8 cellular contexts compared by ENCODE assay signal in genomic region chrX:118726887-118727685, GRCh38. TPM values are rescaled to one million over a fixed set of nuclear protein-coding genes. Genes with fewer than 3 reads are reported as not detected.
DNase-seq lines count a peak whose midpoint lies in the region; ATAC-seq and TF ChIP-seq lines count a peak whose summit lies in the region.

IL13RA1 (plus strand) TSS chrX:118727606; CDS start chrX:118727639, 33 bp downstream.

- peaks cover 3% of the 10 kb centered on the region for H3K4me1 Mint-ChIP-seq in activated naive CD8-positive, alpha-beta T cell treated with anti-CD3 and anti-CD28 coated beads, Interleukin-2, amount 10 ng/mL, durations not matched to agents 7 days and 5 days
- H3K4me1 Mint-ChIP-seq in glutamatergic neuron (ENCODE audit: low read depth, unreplicated experiment): no peaks in the 10 kb centered on the region

- peaks cover 35% of the 10 kb centered on the region for H3K27me3 Mint-ChIP-seq in activated naive CD8-positive, alpha-beta T cell treated with anti-CD3 and anti-CD28 coated beads, Interleukin-2, amount 10 ng/mL, durations not matched to agents 7 days and 5 days
- no peaks in the 10 kb centered on the region for H3K27me3 Mint-ChIP-seq in glutamatergic neuron (ENCODE audit: unreplicated experiment)

- H3K4me1 ChIP-seq in neutrophil (ENCODE audit: control insufficient read depth in 1 of 2, insufficient read depth in 1 of 2, low read depth in 1 of 2, low read length in 1 of 2): peaks cover 23 to 53% of the 10 kb centered on the region in 2 experiments

- H3K27ac ChIP-seq in HL-60 (replicated peaks): no peak within 1 kb of the TSS
- peak within 1 kb of the TSS; percentile 81 for H3K27ac ChIP-seq in neutrophil

- no peaks in the 10 kb centered on the region for H3K36me3 ChIP-seq in neutrophil

- TF ChIP-seq CTCF in HL-60 (IDR thresholded peaks at IDR 0.05; ENCODE audit: insufficient read depth, low read length) (no peak), glutamatergic neuron (IDR thresholded peaks at IDR 0.05; ENCODE audit: partially characterized antibody, unreplicated experiment) (no peak), neutrophil (IDR thresholded peaks at IDR 0.05) (no peak)

- H3K27me3 ChIP-seq in HL-60 (ENCODE audit: insufficient read depth, poor library complexity, severe bottlenecking) (no peaks in the 10 kb centered on the region), neutrophil (no peaks in the 10 kb centered on the region)

- H3K27ac Mint-ChIP-seq in activated naive CD8-positive, alpha-beta T cell treated with anti-CD3 and anti-CD28 coated beads, Interleukin-2, amount 10 ng/mL, durations not matched to agents 7 days and 5 days: no peak within 1 kb of the TSS
- H3K27ac Mint-ChIP-seq in glutamatergic neuron (ENCODE audit: unreplicated experiment): no peak within 1 kb of the TSS

- H3K4me3 Mint-ChIP-seq in activated naive CD8-positive, alpha-beta T cell treated with anti-CD3 and anti-CD28 coated beads, Interleukin-2, amount 10 ng/mL, durations not matched to agents 7 days and 5 days: peak within 1 kb of the TSS; percentile 39
- peak within 1 kb of the TSS; percentile 72 for H3K4me3 Mint-ChIP-seq in glutamatergic neuron (ENCODE audit: unreplicated experiment)

- POLR2A ChIA-PET in activated naive CD8-positive, alpha-beta T cell treated with anti-CD3 and anti-CD28 coated beads, Interleukin-2, amount 10 ng/mL, durations not matched to agents 7 days and 5 days (lab: Charles Lee): no interaction called here

- no peaks in the 10 kb centered on the region for H3K9me3 Mint-ChIP-seq in activated naive CD8-positive, alpha-beta T cell treated with anti-CD3 and anti-CD28 coated beads, Interleukin-2, amount 10 ng/mL, durations not matched to agents 7 days and 5 days
- peaks cover 4% of the 10 kb centered on the region for H3K9me3 Mint-ChIP-seq in glutamatergic neuron (ENCODE audit: unreplicated experiment)

- peak within 1 kb of the TSS; percentile 52 for H3K4me3 ChIP-seq in HL-60 (replicated peaks; ENCODE audit: insufficient read depth, low read length)
- peak within 1 kb of the TSS; percentile 69 to 72 for H3K4me3 ChIP-seq in neutrophil (ENCODE audit: low read depth in 1 of 2, low read length in 1 of 2)

- peak; percentile 75 for DNase-seq in AG08395 (ENCODE audit: low spot score)
- DNase-seq in HL-60 (ENCODE audit: low read depth in 1 of 2, low spot score in 1 of 2): peak; percentile 25 to 31
- DNase-seq in NCI-H82 treated with DMSO at 0.1 percent for 48 hours (lab: John Stamatoyannopoulos, UW; ENCODE audit: unreplicated experiment): peak; percentile 56
- peak; percentile 34 for DNase-seq in activated naive CD8-positive, alpha-beta T cell treated with anti-CD3 and anti-CD28 coated beads, Interleukin-2, amount 10 ng/mL, durations not matched to agents 7 days and 5 days
- peak; percentile 69 for DNase-seq in glutamatergic neuron

- peak; percentile 61 for ATAC-seq in GM18907 (IDR thresholded peaks at IDR 0.05; ENCODE audit: unreplicated experiment)
- peak; percentile 45 for ATAC-seq in activated naive CD8-positive, alpha-beta T cell treated with anti-CD3 and anti-CD28 coated beads, Interleukin-2, amount 10 ng/mL, durations not matched to agents 7 days and 5 days (ENCODE audit: low read depth)
- ATAC-seq in HG03097 (IDR thresholded peaks at IDR 0.05; ENCODE audit: low FRiP score, unreplicated experiment): no peak

- no peaks in the 10 kb centered on the region for H3K36me3 Mint-ChIP-seq in activated naive CD8-positive, alpha-beta T cell treated with anti-CD3 and anti-CD28 coated beads, Interleukin-2, amount 10 ng/mL, durations not matched to agents 7 days and 5 days
- H3K36me3 Mint-ChIP-seq in glutamatergic neuron (ENCODE audit: unreplicated experiment): no peaks in the 10 kb centered on the region

- H3K9me3 ChIP-seq in neutrophil: no peaks in the 10 kb centered on the region

RNA-seq across cellular contexts. Expression of gene IL13RA1, which starts in this region (rescaled TPM):
- total RNA-seq in activated naive CD8-positive, alpha-beta T cell treated with anti-CD3 and anti-CD28 coated beads, Interleukin-2, amount 10 ng/mL, durations not matched to agents 7 days and 5 days: under 1 TPM; 0.62 to 0.69 TPM
- total RNA-seq in glutamatergic neuron (ENCODE audit: unreplicated experiment): 1.1 TPM

Comparison
In these comparisons a context has a peak if more than half of its experiments do, and no peak if none do; other contexts are left out.
1. Peak in DNase-seq and ATAC-seq in activated naive CD8-positive, alpha-beta T cell treated with anti-CD3 and anti-CD28 coated beads, Interleukin-2, amount 10 ng/mL, durations not matched to agents 7 days and 5 days; RNA of the gene not detected or under 1 TPM.